8 cellular contexts compared by ENCODE assay signal in the genomic region with DNA sequence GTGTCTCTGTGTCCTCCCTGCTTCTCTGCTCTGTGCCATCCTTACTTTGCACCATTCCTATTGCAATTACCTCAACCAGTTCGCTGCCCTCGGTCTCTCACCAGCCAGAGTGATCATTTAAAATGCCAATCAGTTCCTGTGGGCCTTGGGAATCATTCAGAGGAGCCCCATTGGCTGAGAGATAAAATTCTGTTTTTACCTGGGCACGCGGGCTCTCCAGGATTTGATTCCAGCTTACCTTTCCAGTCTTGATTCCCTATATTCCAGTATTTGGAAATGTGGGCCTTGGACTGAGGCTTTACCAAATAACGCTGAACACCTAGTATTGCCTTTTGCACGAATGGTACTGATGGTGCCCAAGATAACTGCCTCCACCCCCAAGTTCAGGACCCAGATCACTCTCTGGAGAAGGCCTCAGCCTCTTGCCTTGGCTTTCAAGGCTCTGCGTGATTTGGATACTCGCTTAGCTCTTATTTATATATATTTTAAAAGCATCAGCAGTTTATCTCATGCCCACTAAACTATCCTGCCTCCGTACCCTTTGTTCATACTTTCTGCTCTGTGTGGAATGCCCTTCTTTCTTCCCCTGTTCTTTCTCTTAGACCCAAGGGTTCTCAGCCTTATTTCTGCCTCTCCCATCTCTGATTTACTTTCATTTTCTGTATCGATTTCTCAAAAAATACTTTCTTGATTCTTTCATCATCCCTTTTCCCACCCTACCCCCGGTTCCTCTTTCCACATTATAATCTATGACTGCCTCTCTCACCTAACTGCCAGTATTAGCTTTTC. TPM values are rescaled to one million over a fixed set of nuclear protein-coding genes. Genes with fewer than 3 reads are reported as not detected.
A peak's percentile ranks its signal among the peaks of the same experiment; 100 is the strongest.
DNase-seq lines count a peak whose midpoint lies in the region; ATAC-seq and TF ChIP-seq lines count a peak whose summit lies in the region.

No MANE protein-coding gene starts in this region.

- H3K9me3 ChIP-seq in BE2C (no peaks in the 10 kb centered on the region), prostate gland (no peaks in the 10 kb centered on the region)

- H3K4me3 ChIP-seq in BE2C (ENCODE audit: low read depth, low read length), result peak overlapping the region; percentile 92
- peak overlapping the region; percentile 88 for H3K4me3 ChIP-seq in HL-60 (replicated peaks; ENCODE audit: insufficient read depth, low read length)
- H3K4me3 ChIP-seq in fibroblast of pulmonary artery (replicated peaks; ENCODE audit: low read depth, low read length), result peak overlapping the region; percentile 94
- H3K4me3 ChIP-seq in prostate gland, result peak overlapping the region; percentile 92

- H3K27me3 Mint-ChIP-seq in activated CD4-positive, alpha-beta T cell treated with anti-CD3 and anti-CD28 coated beads, Interleukin-2, amount 10 ng/mL, durations not matched to agents 7 days and 5 days, result no peaks in the 10 kb centered on the region

- H3K4me1 Mint-ChIP-seq in activated CD4-positive, alpha-beta T cell treated with anti-CD3 and anti-CD28 coated beads, Interleukin-2, amount 10 ng/mL, durations not matched to agents 7 days and 5 days, result peaks cover 35% of the 10 kb centered on the region

- no peaks in the 10 kb centered on the region for H3K4me1 ChIP-seq in BE2C
- H3K4me1 ChIP-seq in prostate gland (replicated peaks), result peaks cover 3% of the 10 kb centered on the region

- CTCF ChIA-PET in activated CD4-positive, alpha-beta T cell treated with anti-CD3 and anti-CD28 coated beads, Interleukin-2, amount 10 ng/mL, durations not matched to agents 7 days and 5 days (lab: Charles Lee), result interaction anchor here (0.8 to 3.7 kb wide), 7 partner anchors 11 to 633 kb away, joined by 3 to 11 read pairs (median 4); a partner anchor contains a TSS

- H3K9me3 Mint-ChIP-seq in activated CD4-positive, alpha-beta T cell treated with anti-CD3 and anti-CD28 coated beads, Interleukin-2, amount 10 ng/mL, durations not matched to agents 7 days and 5 days, result no peaks in the 10 kb centered on the region

- TF ChIP-seq POLR2A in prostate gland (IDR thresholded peaks at IDR 0.05), result no peak

- peak overlapping the region; percentile 84 for H3K4me3 Mint-ChIP-seq in activated CD4-positive, alpha-beta T cell treated with anti-CD3 and anti-CD28 coated beads, Interleukin-2, amount 10 ng/mL, durations not matched to agents 7 days and 5 days

- H3K27me3 ChIP-seq in BE2C, result no peaks in the 10 kb centered on the region
- H3K27me3 ChIP-seq in HL-60 (ENCODE audit: insufficient read depth, poor library complexity, severe bottlenecking), result no peaks in the 10 kb centered on the region
- H3K27me3 ChIP-seq in prostate gland (replicated peaks; ENCODE audit: insufficient read depth), result no peaks in the 10 kb centered on the region

- H3K36me3 ChIP-seq in BE2C (peaks cover 34% of the 10 kb centered on the region), prostate gland (no peaks in the 10 kb centered on the region)

- peaks cover 40% of the 10 kb centered on the region for H3K36me3 Mint-ChIP-seq in activated CD4-positive, alpha-beta T cell treated with anti-CD3 and anti-CD28 coated beads, Interleukin-2, amount 10 ng/mL, durations not matched to agents 7 days and 5 days (ENCODE audit: low read depth)

- WGBS in prostate gland, result 4% methylated on average over 11 of the region's 11 CpGs

- no peak for TF ChIP-seq CTCF in BE2C (IDR thresholded peaks at IDR 0.05; ENCODE audit: low read depth, low read length)
- no peak for TF ChIP-seq CTCF in HL-60 (IDR thresholded peaks at IDR 0.05; ENCODE audit: insufficient read depth, low read length)
- no peak for TF ChIP-seq CTCF in fibroblast of pulmonary artery (IDR thresholded peaks at IDR 0.05; ENCODE audit: low read length, missing control alignments)
- no peak for TF ChIP-seq CTCF in prostate gland (IDR thresholded peaks at IDR 0.05)

- POLR2A ChIA-PET in activated CD4-positive, alpha-beta T cell treated with anti-CD3 and anti-CD28 coated beads, Interleukin-2, amount 10 ng/mL, durations not matched to agents 7 days and 5 days (lab: Charles Lee), result interaction anchor here (1.1 kb wide), 1 partner anchor 241 kb away, joined by 4 read pairs; a partner anchor contains a TSS

- peak overlapping the region; percentile 92 for H3K27ac Mint-ChIP-seq in activated CD4-positive, alpha-beta T cell treated with anti-CD3 and anti-CD28 coated beads, Interleukin-2, amount 10 ng/mL, durations not matched to agents 7 days and 5 days

- intact Hi-C loops in prostate gland (cut with DNase I), result loop anchor here (5.0 kb wide), 1 partner anchor 34 kb away; a partner anchor contains a TSS

- H3K27ac ChIP-seq in HL-60 (replicated peaks) (peak overlapping the region; percentile 94), prostate gland (peak overlapping the region; percentile 96 to 97)

- ATAC-seq in HG03565 (IDR thresholded peaks at IDR 0.05; ENCODE audit: unreplicated experiment) (no peak), GM18861 (IDR thresholded peaks at IDR 0.05; ENCODE audit: unreplicated experiment) (no peak)

- no peak for DNase-seq in BE2C
- no peak for DNase-seq in HL-60 (ENCODE audit: low read depth in 1 of 2, low spot score in 1 of 2)
- peak; percentile 20 for DNase-seq in activated CD4-positive, alpha-beta T cell treated with anti-CD3 and anti-CD28 coated beads, Interleukin-2, amount 10 ng/mL, durations not matched to agents 7 days and 5 days
- no peak for DNase-seq in fibroblast of pulmonary artery (ENCODE audit: low read depth)
- DNase-seq in prostate gland (ENCODE audit: low spot score), result no peak
- no peak for DNase-seq in NCI-H187 (lab: John Stamatoyannopoulos, UW)

RNA-seq across cellular contexts. Expression of a gene that starts 0.9 kb away (rescaled TPM):
- 123 TPM for polyA plus RNA-seq in BE2C (2012; ENCODE audit: insufficient read depth, insufficient read length, low read depth)
- total RNA-seq in activated CD4-positive, alpha-beta T cell treated with anti-CD3 and anti-CD28 coated beads, Interleukin-2, amount 10 ng/mL, durations not matched to agents 7 days and 5 days, result 100 to 1,000 TPM; 255 to 259 TPM
- 100 to 1,000 TPM in 1 of 2 donors, 10 to 100 TPM in 1; 62.8 to 174 TPM for total RNA-seq in prostate gland

RNA-seq across cellular contexts. Expression of a gene that starts 24.2 kb away (rescaled TPM):
- 14.3 TPM for polyA plus RNA-seq in BE2C (2012; ENCODE audit: insufficient read depth, insufficient read length, low read depth)
- total RNA-seq in activated CD4-positive, alpha-beta T cell treated with anti-CD3 and anti-CD28 coated beads, Interleukin-2, amount 10 ng/mL, durations not matched to agents 7 days and 5 days, result 1 to 10 TPM; 2.4 to 4.0 TPM
- 1 to 10 TPM; 1.9 to 2.0 TPM for total RNA-seq in prostate gland

RNA-seq across cellular contexts. Expression of a gene that starts 33.8 kb away (rescaled TPM):
- 0.32 TPM for polyA plus RNA-seq in BE2C (2012; ENCODE audit: insufficient read depth, insufficient read length, low read depth)
- total RNA-seq in activated CD4-positive, alpha-beta T cell treated with anti-CD3 and anti-CD28 coated beads, Interleukin-2, amount 10 ng/mL, durations not matched to agents 7 days and 5 days, result 1 to 10 TPM; 3.7 to 4.7 TPM
- total RNA-seq in prostate gland, result 10 to 100 TPM in 1 of 2 donors, 1 to 10 TPM in 1; 6.2 to 11.2 TPM
